ENCODE assay signal across 11 cellular contexts in the genomic region with DNA sequence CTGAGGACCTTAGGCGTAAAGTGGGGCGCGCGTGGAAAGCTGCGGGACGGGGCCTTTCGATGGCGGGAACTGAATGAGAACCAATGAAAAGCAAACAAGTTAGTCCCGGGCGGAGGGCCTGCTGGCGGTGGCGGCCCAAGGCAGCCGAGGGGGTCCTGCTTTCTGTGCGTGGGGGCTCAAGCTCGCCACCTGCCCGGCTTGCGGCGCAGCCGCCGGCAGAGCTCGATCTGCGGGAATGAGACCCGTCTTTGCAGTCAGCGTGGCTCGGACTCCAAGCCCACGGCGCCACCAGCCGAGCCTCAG. TPM values are rescaled to one million over a fixed set of nuclear protein-coding genes. Genes with fewer than 3 reads are reported as not detected.
A peak's percentile ranks its signal among the peaks of the same experiment; 100 is the strongest.
DNase-seq lines count a peak whose midpoint lies in the region; ATAC-seq and TF ChIP-seq lines count a peak whose summit lies in the region.
"Had no signal": no experiment of that assay in that cellular context is flagged by ENCODE, and none has a peak within 500 bp of the region (broad histone marks: within the 10 kb centered on the region; RNA-seq: fewer than 3 reads in every experiment).

No MANE protein-coding gene starts in this region.

- intact Hi-C loops in Right ventricle myocardium superior (cut with DNase I), result loop anchor here (5.0 kb wide), 1 partner anchor 713 kb away; no protein-coding TSS in a partner anchor

- TF ChIP-seq EP300 in neural cell (conservative IDR thresholded peaks at IDR 0.05; ENCODE audit: poor library complexity, severe bottlenecking), result no peak

- peak overlapping the region; percentile 63 to 74 for H3K27ac ChIP-seq in right atrium auricular region
- H3K27ac ChIP-seq in duodenal mucosa (ENCODE audit: low read depth, low read length), result no peak overlapping the region
- H3K27ac ChIP-seq in neural cell (ENCODE audit: low read length), result no peak overlapping the region
- no peak overlapping the region for H3K27ac ChIP-seq in urinary bladder (ENCODE audit: low read depth)

- H3K9me3 ChIP-seq in right atrium auricular region (no peaks in the 10 kb centered on the region), duodenal mucosa (ENCODE audit: control insufficient read depth in 1 of 2, low read length in 2 of 2) (no peaks in the 10 kb centered on the region), neural cell (ENCODE audit: low read length) (no peaks in the 10 kb centered on the region)

- no peaks in the 10 kb centered on the region for H3K79me2 ChIP-seq in neural cell (replicated peaks; ENCODE audit: insufficient read depth, low read length)

- H3K9me2 ChIP-seq in neural cell (ENCODE audit: insufficient read depth, low read length), result no peaks in the 10 kb centered on the region

- H3K4me2 ChIP-seq in neural cell (ENCODE audit: low read length), result no peak overlapping the region

- H3K27me3 ChIP-seq in right atrium auricular region (no peaks in the 10 kb centered on the region), duodenal mucosa (ENCODE audit: control insufficient read depth in 1 of 2, insufficient read depth in 2 of 2, low read length in 2 of 2) (peaks cover 16 to 18% of the 10 kb centered on the region in 2 donors), neural cell (ENCODE audit: insufficient read depth, low read depth, low read length) (peaks cover 43% of the 10 kb centered on the region)

- H3K4me3 ChIP-seq in right atrium auricular region, result peak overlapping the region; percentile 51 to 77
- peak overlapping the region; percentile 22 to 53 for H3K4me3 ChIP-seq in duodenal mucosa (ENCODE audit: low read depth in 1 of 2, low read length in 2 of 2)
- H3K4me3 ChIP-seq in neural cell (ENCODE audit: low read length), result peak overlapping the region; percentile 76
- peak overlapping the region; percentile 62 for H3K4me3 ChIP-seq in urinary bladder (ENCODE audit: low read depth, low read length)

- 19% methylated on average over 28 of the region's 28 CpGs for WGBS in urinary bladder

- peaks cover 2% of the 10 kb centered on the region for H3F3A ChIP-seq in neural cell (ENCODE audit: insufficient read depth, low read length, poor library complexity, severe bottlenecking)

- H3K9ac ChIP-seq in duodenal mucosa (ENCODE audit: low read depth in 1 of 2, low read length in 2 of 2) (no peak overlapping the region), neural cell (ENCODE audit: low read length) (no peak overlapping the region)

- DNase-seq in right atrium auricular region (ENCODE audit: low spot score) (no peak), Right ventricle myocardium superior (no peak), NCI-H524 treated with DMSO at 0.1 percent for 48 hours (lab: John Stamatoyannopoulos, UW) (no peak)
- DNase-seq: activated naive CD4-positive, alpha-beta T cell treated with anti-CD3 and anti-CD28 coated beads for 36 hours; CD4-positive, alpha-beta memory T cell had no signal

- H3K4me1 ChIP-seq in right atrium auricular region, result peaks cover 0 to 41% of the 10 kb centered on the region in 2 donors
- H3K4me1 ChIP-seq in duodenal mucosa (ENCODE audit: control insufficient read depth in 1 of 2, insufficient read depth in 2 of 2, low read length in 2 of 2), result peaks cover 0 to 5% of the 10 kb centered on the region in 2 donors
- no peaks in the 10 kb centered on the region for H3K4me1 ChIP-seq in urinary bladder (ENCODE audit: insufficient read depth)

- no peak for TF ChIP-seq RAD21 in neural cell (conservative IDR thresholded peaks at IDR 0.05)

- H2AFZ ChIP-seq in neural cell (ENCODE audit: low read depth, low read length), result no peak overlapping the region

- no peak for TF ChIP-seq CTCF in right atrium auricular region (IDR thresholded peaks at IDR 0.05)
- no peak for TF ChIP-seq CTCF in neural cell (IDR thresholded peaks at IDR 0.05; ENCODE audit: poor library complexity, severe bottlenecking)

- ATAC-seq in Right ventricle myocardium superior (ENCODE audit: poor library complexity) (no peak), GM19351 (IDR thresholded peaks at IDR 0.05; ENCODE audit: unreplicated experiment) (no peak), HG03135 (IDR thresholded peaks at IDR 0.05; ENCODE audit: unreplicated experiment) (no peak)

- H4K20me1 ChIP-seq in neural cell (ENCODE audit: insufficient read depth), result no peaks in the 10 kb centered on the region

- H3K36me3 ChIP-seq in right atrium auricular region (no peaks in the 10 kb centered on the region), duodenal mucosa (ENCODE audit: control insufficient read depth in 1 of 2, insufficient read depth in 2 of 2, low read length in 2 of 2) (no peaks in the 10 kb centered on the region), neural cell (ENCODE audit: insufficient read depth, low read length) (no peaks in the 10 kb centered on the region), urinary bladder (ENCODE audit: insufficient read depth) (no peaks in the 10 kb centered on the region)

TF ChIP-seq in neural cell, 6 proteins besides CTCF, POLR2A, EP300 and RAD21:
- TF ChIP-seq SMC3 (conservative IDR thresholded peaks at IDR 0.05; ENCODE audit: poor library complexity), result no peak
- TF ChIP-seq EZH2 (IDR thresholded peaks at IDR 0.05; ENCODE audit: borderline replicate concordance, insufficient read depth, low read length, poor library complexity, severe bottlenecking), result no peak
- TF ChIP-seq MXI1 (conservative IDR thresholded peaks at IDR 0.05; ENCODE audit: poor library complexity, severe bottlenecking), result no peak
- no peak for TF ChIP-seq REST (IDR thresholded peaks at IDR 0.05; ENCODE audit: borderline replicate concordance)
- no peak for TF ChIP-seq POLR2AphosphoS5 (IDR thresholded peaks at IDR 0.05)

RNA-seq across cellular contexts. Expression of gene CXCL12, which starts 0.5 kb away (rescaled TPM):
- 10 to 100 TPM; 53.8 to 64.0 TPM for total RNA-seq in right atrium auricular region
- total RNA-seq in Right ventricle myocardium superior, result 117 TPM
- 0.14 and 0.54 TPM in 2 replicates for polyA plus RNA-seq in neural cell
- 0.49 and 0.93 TPM in 2 replicates for polyA minus RNA-seq in neural cell
- 154 TPM for total RNA-seq in urinary bladder
- 49.2 TPM for polyA plus RNA-seq in urinary bladder
- total RNA-seq: activated naive CD4-positive, alpha-beta T cell treated with anti-CD3 and anti-CD28 coated beads for 36 hours; CD4-positive, alpha-beta memory T cell; NCI-H460 had no signal
- polyA plus RNA-seq: CD4-positive, alpha-beta memory T cell had no signal

Comparison
In these comparisons a context has a peak if more than half of its experiments do, and no peak if none do; other contexts are left out.
1. H3K27ac ChIP-seq: peak in right atrium auricular region (2 of 2); none in duodenal mucosa (single experiment), neural cell (single experiment) and urinary bladder (single experiment).
2. Peak in every context shown above with its lines, with median percentiles within 50 percentile points of each other: H3K4me3 ChIP-seq.